Comparison of ENCODE assay signal across 8 cellular contexts in the genomic region with DNA sequence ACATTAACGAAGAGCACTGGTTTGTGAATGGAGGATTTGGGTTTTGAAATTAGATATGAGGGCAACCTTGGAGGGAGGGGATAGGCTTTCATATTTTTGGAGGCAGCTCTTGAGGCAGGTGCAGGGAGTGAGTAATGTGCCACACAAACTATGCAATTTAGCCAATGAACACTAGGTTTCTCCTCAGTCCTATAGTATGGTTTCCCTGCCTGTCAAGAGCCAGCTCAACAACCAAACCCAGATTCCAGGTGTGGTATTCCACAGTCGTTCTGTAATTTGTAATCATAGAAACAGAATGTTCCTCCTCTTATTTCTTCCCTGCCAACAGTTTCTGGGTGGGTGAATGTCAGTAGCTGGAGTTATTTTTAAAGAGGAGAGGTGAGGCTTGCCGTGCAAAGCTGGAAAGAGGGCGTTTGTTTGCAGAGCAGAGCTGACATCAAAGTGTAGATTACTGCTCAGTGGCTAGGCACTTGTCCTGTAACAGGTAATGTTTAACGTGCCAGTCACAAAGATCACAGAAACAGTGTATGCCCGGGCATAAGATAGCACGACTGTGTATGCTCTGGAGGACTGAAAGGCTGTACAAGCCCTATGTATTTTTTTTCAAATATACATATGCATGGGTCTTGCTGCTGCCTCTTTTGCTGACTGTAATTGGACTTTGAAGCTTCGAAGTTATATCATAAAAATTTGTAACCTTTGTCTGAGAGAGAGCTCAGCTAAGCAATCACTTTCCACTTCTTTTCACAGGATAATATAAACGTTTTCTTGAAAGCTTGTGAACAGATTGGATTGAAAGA.
DNase-seq lines count a peak whose midpoint lies in the region; ATAC-seq and TF ChIP-seq lines count a peak whose summit lies in the region.

No MANE protein-coding gene starts in this region.

- H3K4me3 ChIP-seq in PC-3 (ENCODE audit: low read length) = peak overlapping the region; percentile 67
- peak overlapping the region; percentile 22 to 58 (median 43) for H3K4me3 ChIP-seq in esophagus squamous epithelium
- peak overlapping the region in 1 of 4 donors; percentile 24 for H3K4me3 ChIP-seq in adrenal gland

- DNase-seq in activated naive CD4-positive, alpha-beta T cell (lab: John Stamatoyannopoulos, UW) = no peak
- DNase-seq in PC-3 = peak; percentile 76
- no peak for DNase-seq in esophagus squamous epithelium (lab: John Stamatoyannopoulos, UW)
- peak; percentile 11 for DNase-seq in pons (ENCODE audit: low spot score)
- no peak for DNase-seq in adrenal gland

- H3K27me3 ChIP-seq in PC-3 (ENCODE audit: low read length) (no peaks in the 10 kb centered on the region), esophagus squamous epithelium (no peaks in the 10 kb centered on the region), adrenal gland (no peaks in the 10 kb centered on the region)

- H3K9me3 ChIP-seq in PC-3 (ENCODE audit: low read length) = no peaks in the 10 kb centered on the region
- no peaks in the 10 kb centered on the region for H3K9me3 ChIP-seq in esophagus squamous epithelium
- H3K9me3 ChIP-seq in adrenal gland (replicated peaks in 1 of 3) = no peaks in the 10 kb centered on the region

- peak overlapping the region; percentile 88 for H3K4me3 Mint-ChIP-seq in activated naive CD4-positive, alpha-beta T cell treated with anti-CD3 and anti-CD28 coated beads, Interleukin-2, amount 50 U/mL, for 24 hours

- H3K36me3 ChIP-seq in PC-3 (ENCODE audit: low read depth, low read length) (0 out of 2 replicates have a peak, but pooled peaks cover 2% of the 10 kb centered on the region), esophagus squamous epithelium (no peaks in the 10 kb centered on the region), adrenal gland (replicated peaks in 1 of 2) (no peaks in the 10 kb centered on the region)

- BruUV-seq in PC-3 (replicated peaks; lab: Mats Ljungman, UMichigan) = TSS peak; percentile 58

- CTCF ChIA-PET in PC-3 (lab: Charles Lee) = interaction anchor here (0.7 to 1.2 kb wide), 3 partner anchors 36 to 73 kb away, joined by 3 to 4 read pairs (median 3); no protein-coding TSS in a partner anchor

- H3K27ac Mint-ChIP-seq in activated naive CD4-positive, alpha-beta T cell treated with anti-CD3 and anti-CD28 coated beads, Interleukin-2, amount 50 U/mL, for 24 hours = peak overlapping the region; percentile 92

- H3K27ac ChIP-seq in PC-3 (ENCODE audit: low read length) = peak overlapping the region; percentile 85
- H3K27ac ChIP-seq in esophagus squamous epithelium = peak overlapping the region; percentile 72 to 91 (median 86)
- no peak overlapping the region for H3K27ac ChIP-seq in adrenal gland

- no peaks in the 10 kb centered on the region for H3K27me3 Mint-ChIP-seq in activated naive CD4-positive, alpha-beta T cell treated with anti-CD3 and anti-CD28 coated beads, Interleukin-2, amount 50 U/mL, for 24 hours

- H3F3A ChIP-seq in PC-3 (ENCODE audit: low read length, unreplicated experiment) = no peaks in the 10 kb centered on the region

- no peaks in the 10 kb centered on the region for H4K20me1 ChIP-seq in PC-3 (ENCODE audit: low read length)

- peaks cover 55% of the 10 kb centered on the region for H3K79me2 ChIP-seq in PC-3 (ENCODE audit: low read length)

- intact Hi-C loops in PC-3 (cut with micrococcal nuclease) (loop anchor here (1.0 to 5.0 kb wide), 4 partner anchors 35 to 70 kb away; no protein-coding TSS in a partner anchor), esophagus squamous epithelium (cut with DNase I) (no loop called here), adrenal gland (cut with DNase I) (no loop called here)

- peak in 3 of 4 donors; percentile 21 to 68 (median 56) for TF ChIP-seq POLR2A in esophagus squamous epithelium (IDR thresholded peaks at IDR 0.05)
- TF ChIP-seq POLR2A in adrenal gland (IDR thresholded peaks at IDR 0.05) = no peak

- TF ChIP-seq CTCF in PC-3 (conservative IDR thresholded peaks at IDR 0.05; ENCODE audit: low read depth, low read length) (peak; percentile 33), esophagus squamous epithelium (IDR thresholded peaks at IDR 0.05) (peak in 5 of 6 experiments; percentile 13 to 61 (median 33)), adrenal gland (IDR thresholded peaks at IDR 0.05) (no peak)

- peaks cover 80% of the 10 kb centered on the region for H3K4me1 Mint-ChIP-seq in activated naive CD4-positive, alpha-beta T cell treated with anti-CD3 and anti-CD28 coated beads, Interleukin-2, amount 50 U/mL, for 24 hours

- peaks cover 3% of the 10 kb centered on the region for H3K36me3 Mint-ChIP-seq in activated naive CD4-positive, alpha-beta T cell treated with anti-CD3 and anti-CD28 coated beads, Interleukin-2, amount 50 U/mL, for 24 hours

- WGBS in esophagus squamous epithelium, 2 donors = 14 to 15% methylated on average over 9 of the region's 9 CpGs
- 58 to 68% (median 63%) methylated on average over 9 of the region's 9 CpGs for WGBS in adrenal gland, 4 donors

- H3K9me3 Mint-ChIP-seq in activated naive CD4-positive, alpha-beta T cell treated with anti-CD3 and anti-CD28 coated beads, Interleukin-2, amount 50 U/mL, for 24 hours = no peaks in the 10 kb centered on the region

- peak overlapping the region; percentile 84 for H3K9ac ChIP-seq in PC-3 (ENCODE audit: low read length)

- POLR2A ChIA-PET in PC-3 (lab: Charles Lee; ENCODE audit: unreplicated experiment) = interaction anchor here (0.6 to 1.3 kb wide), 2 partner anchors 36 to 42 kb away, joined by 4 to 6 read pairs; no protein-coding TSS in a partner anchor

- H2AFZ ChIP-seq in PC-3 (ENCODE audit: low read length) = peak overlapping the region; percentile 59; the same call in 1 of the 2 replicates

- no peaks in the 10 kb centered on the region for H3K9me2 ChIP-seq in PC-3 (replicated peaks; ENCODE audit: low read length)

- peak; percentile 56 for ATAC-seq in HG03135 (IDR thresholded peaks at IDR 0.05; ENCODE audit: unreplicated experiment)
- ATAC-seq in PC-3 = peak; percentile 87
- ATAC-seq in GM18867 (IDR thresholded peaks at IDR 0.05; ENCODE audit: unreplicated experiment) = no peak

- H3K4me2 ChIP-seq in PC-3 (ENCODE audit: low read length) = peak overlapping the region; percentile 78

- H3K4me1 ChIP-seq in PC-3 (ENCODE audit: insufficient read depth, low read length) = peaks cover 22% of the 10 kb centered on the region
- H3K4me1 ChIP-seq in esophagus squamous epithelium = peaks cover 5 to 32% (median 6%) of the 10 kb centered on the region in 3 donors
- peaks cover 0 to 21% of the 10 kb centered on the region in 2 donors for H3K4me1 ChIP-seq in adrenal gland (replicated peaks in 1 of 2)

Comparison
In these comparisons a context has a peak if more than half of its experiments do, and no peak if none do; other contexts are left out.
1. DNase-seq: peak in PC-3 (single experiment) and pons (single experiment); none in activated naive CD4-positive, alpha-beta T cell (0 of 4), esophagus squamous epithelium (single experiment) and adrenal gland (0 of 7).
2. H3K27ac ChIP-seq: peak in PC-3 (single experiment) and esophagus squamous epithelium (4 of 4); none in adrenal gland (0 of 5).
3. CTCF ChIP-seq: peak in PC-3 (single experiment) and esophagus squamous epithelium (5 of 6); none in adrenal gland (0 of 6).
4. POLR2A ChIP-seq: peak in esophagus squamous epithelium (3 of 4); none in adrenal gland (0 of 2).